8 cellular contexts compared by ENCODE assay signal in the genomic region with DNA sequence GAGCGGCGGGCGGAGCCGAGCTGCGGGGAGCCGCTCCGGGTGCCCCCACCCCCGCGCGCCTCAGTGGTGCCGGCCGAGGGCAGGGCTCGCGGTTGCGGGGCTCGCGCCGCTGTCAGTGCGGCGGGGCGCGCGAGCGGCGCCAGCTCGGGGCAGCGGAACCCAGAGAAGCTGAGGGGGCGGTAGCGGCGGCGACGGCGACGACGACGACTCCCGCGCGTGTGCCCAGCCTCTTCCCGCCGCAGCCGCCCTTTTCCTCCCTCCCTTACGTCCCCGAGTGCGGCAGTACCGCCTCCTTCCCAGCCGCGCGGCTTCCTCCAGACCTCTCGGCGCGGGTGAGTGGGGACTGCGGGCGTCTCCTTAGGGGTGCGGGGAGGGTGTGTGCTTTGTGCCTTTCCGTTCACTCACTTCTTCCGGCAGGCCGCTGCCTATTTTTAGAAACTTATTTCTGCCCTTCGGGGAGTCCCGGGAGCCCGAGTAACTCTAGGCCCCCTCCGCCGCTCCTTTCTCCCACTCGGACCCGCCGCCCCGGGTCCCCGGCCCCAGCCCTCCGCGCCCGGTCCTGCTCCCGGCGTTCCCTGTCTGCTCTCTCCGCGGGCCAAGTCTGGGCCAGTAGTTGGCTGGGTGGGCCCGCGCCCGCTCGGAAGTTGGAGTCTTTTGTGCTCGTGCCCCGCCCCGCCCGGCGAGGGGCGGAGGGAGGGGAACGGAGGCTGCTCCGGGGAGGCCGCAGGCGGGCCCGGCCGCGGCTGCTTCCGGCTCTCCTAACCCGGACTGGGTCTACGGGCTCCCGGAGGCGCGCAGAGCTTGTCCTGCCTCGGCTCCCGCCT. TPM values are rescaled to one million over a fixed set of nuclear protein-coding genes. Genes with fewer than 3 reads are reported as not detected.
DNase-seq lines count a peak whose midpoint lies in the region; ATAC-seq and TF ChIP-seq lines count a peak whose summit lies in the region.

Gene RALY (plus strand): TSS at position 112 of the 824 bp plus-strand sequence. CDS start 78,164 bp downstream, outside the sequence.

- ATAC-seq in GM19043 (IDR thresholded peaks at IDR 0.05; ENCODE audit: low read depth, unreplicated experiment) = peak; percentile 46
- ATAC-seq in HG03354 (IDR thresholded peaks at IDR 0.05; ENCODE audit: poor library complexity, severe bottlenecking, unreplicated experiment) = peak; percentile 54
- peak; percentile 45 to 64 (median 56) for ATAC-seq in right lobe of liver

- WGBS in right lobe of liver (ENCODE audit: insufficient coverage, low coverage, low lambda C conversion rate, missing lambda C conversion rate) = 1% methylated on average over 26 of the region's 100 CpGs

- intact Hi-C loops in right lobe of liver (cut with DNase I) = no loop called here

- no peaks in the 10 kb centered on the region for H3K9me3 ChIP-seq in right lobe of liver

- H3K4me3 ChIP-seq in right lobe of liver = peak within 1 kb of the TSS; percentile 78 to 94 (median 82)

- no peaks in the 10 kb centered on the region for H3K27me3 ChIP-seq in right lobe of liver

- peak; percentile 99 for TF ChIP-seq POLR2A in right lobe of liver (IDR thresholded peaks at IDR 0.05)

- TF ChIP-seq CTCF in right lobe of liver (IDR thresholded peaks at IDR 0.05) = no peak

- peak; percentile 70 for DNase-seq in Ammon's horn (ENCODE audit: low spot score)
- peak; percentile 54 to 74 for DNase-seq in NCI-H524 (lab: John Stamatoyannopoulos, UW)
- DNase-seq in activated CD4-positive, alpha-beta T cell treated with anti-CD3 and anti-CD28 coated beads, Interleukin-2, amount 50 U/mL, for 1 hour = peak; percentile 75
- peak; percentile 83 for DNase-seq in dermis blood vessel endothelial cell
- peak; percentile 85 to 90 (median 88) for DNase-seq in right lobe of liver
- peak; percentile 73 to 76 for DNase-seq in stimulated activated CD4-positive, alpha-beta T cell treated with anti-CD3 and anti-CD28 coated beads, Interleukin-4, amount 100 ng/mL, for 4 hours

- H3K27ac ChIP-seq in right lobe of liver = peak within 1 kb of the TSS; percentile 89 to 93 (median 92)

- H3K36me3 ChIP-seq in right lobe of liver = no peaks in the 10 kb centered on the region

- peaks cover 0 to 33% (median 15%) of the 10 kb centered on the region in 4 donors for H3K4me1 ChIP-seq in right lobe of liver

RNA-seq across cellular contexts. Expression of gene RALY, which starts in this region (rescaled TPM):
- total RNA-seq in dermis blood vessel endothelial cell (71.0 and 99.9 TPM in 2 replicates), right lobe of liver (10 to 100 TPM; 24.8 to 42.1 (median 33.4) TPM)

Comparison
In these comparisons a context has a peak if more than half of its experiments do, and no peak if none do; other contexts are left out.
1. Peak in every context shown above with its lines: DNase-seq, ATAC-seq, H3K4me3 ChIP-seq and H3K27ac ChIP-seq.